In the genomic region with DNA sequence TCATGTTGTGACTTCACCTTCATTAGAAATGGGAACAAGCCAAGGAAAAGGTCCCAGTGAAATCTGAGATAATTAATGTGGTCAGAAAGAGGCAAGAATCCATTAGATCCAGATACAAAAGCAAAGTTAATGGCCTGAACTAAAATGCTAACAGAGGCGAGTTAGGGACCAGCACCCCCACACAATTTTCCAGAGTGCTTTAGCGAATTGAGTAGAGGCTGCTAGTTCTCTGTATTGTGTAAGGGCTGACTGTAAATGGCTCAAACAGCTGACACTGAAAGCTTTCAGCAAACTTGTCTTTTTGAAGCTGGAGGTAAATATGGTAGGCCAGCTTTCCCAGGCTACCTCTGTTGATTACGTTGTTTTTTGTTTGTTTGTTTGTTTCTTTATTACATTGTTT, we compare ENCODE assay signal across 15 cellular contexts.
"Had no signal": no experiment of that assay in that cellular context is flagged by ENCODE, and none has a peak within 500 bp of the region (broad histone marks: within the 10 kb centered on the region; RNA-seq: fewer than 3 reads in every experiment).

No MANE protein-coding gene starts in this region.

- ATAC-seq: left lung; stimulated activated naive CD8-positive, alpha-beta T cell treated with anti-CD3 and anti-CD28 coated beads, Interleukin-15, amount 100 ng/mL, for 72 hours had no signal

- DNase-seq: activated CD4-positive, alpha-beta T cell treated with anti-CD3 and anti-CD28 coated beads, Interleukin-2, amount 10 ng/mL, durations not matched to agents 7 days and 5 days; activated CD4-positive, CD25-positive, alpha-beta regulatory T cell; activated CD8-positive, alpha-beta memory T cell treated with anti-CD3 and anti-CD28 coated beads for 24 hours; activated naive CD4-positive, alpha-beta T cell treated with anti-CD3 and anti-CD28 coated beads, Interleukin-2, amount 10 ng/mL, durations not matched to agents 7 days and 5 days; brain microvascular endothelial cell; cerebellar nuclear complex; dermis blood vessel endothelial cell; erythroblast; left lung; ovary; stimulated activated CD4-positive, alpha-beta T cell treated with anti-CD3 and anti-CD28 coated beads, Interleukin-15, amount 100 ng/mL, for 24 hours; stimulated activated CD4-positive, alpha-beta T cell treated with anti-CD3 and anti-CD28 coated beads, Interleukin-4, amount 100 ng/mL, for 24 hours; stimulated activated naive CD8-positive, alpha-beta T cell treated with anti-CD3 and anti-CD28 coated beads, Interleukin-15, amount 100 ng/mL, for 72 hours had no signal

- H3K36me3 ChIP-seq: adrenal gland, brain microvascular endothelial cell, left lung, ovary, thoracic aorta had no signal

- H3K27me3 ChIP-seq: adrenal gland, brain microvascular endothelial cell, left lung, ovary had no signal

- H3K4me3 ChIP-seq: adrenal gland, left lung, ovary, thoracic aorta had no signal

- H3K9me3 ChIP-seq: adrenal gland, left lung, ovary, thoracic aorta had no signal

- H3K27ac ChIP-seq: adrenal gland, brain microvascular endothelial cell, left lung, ovary, thoracic aorta had no signal
